Comparison of ENCODE assay signal across 8 cellular contexts in the genomic region with DNA sequence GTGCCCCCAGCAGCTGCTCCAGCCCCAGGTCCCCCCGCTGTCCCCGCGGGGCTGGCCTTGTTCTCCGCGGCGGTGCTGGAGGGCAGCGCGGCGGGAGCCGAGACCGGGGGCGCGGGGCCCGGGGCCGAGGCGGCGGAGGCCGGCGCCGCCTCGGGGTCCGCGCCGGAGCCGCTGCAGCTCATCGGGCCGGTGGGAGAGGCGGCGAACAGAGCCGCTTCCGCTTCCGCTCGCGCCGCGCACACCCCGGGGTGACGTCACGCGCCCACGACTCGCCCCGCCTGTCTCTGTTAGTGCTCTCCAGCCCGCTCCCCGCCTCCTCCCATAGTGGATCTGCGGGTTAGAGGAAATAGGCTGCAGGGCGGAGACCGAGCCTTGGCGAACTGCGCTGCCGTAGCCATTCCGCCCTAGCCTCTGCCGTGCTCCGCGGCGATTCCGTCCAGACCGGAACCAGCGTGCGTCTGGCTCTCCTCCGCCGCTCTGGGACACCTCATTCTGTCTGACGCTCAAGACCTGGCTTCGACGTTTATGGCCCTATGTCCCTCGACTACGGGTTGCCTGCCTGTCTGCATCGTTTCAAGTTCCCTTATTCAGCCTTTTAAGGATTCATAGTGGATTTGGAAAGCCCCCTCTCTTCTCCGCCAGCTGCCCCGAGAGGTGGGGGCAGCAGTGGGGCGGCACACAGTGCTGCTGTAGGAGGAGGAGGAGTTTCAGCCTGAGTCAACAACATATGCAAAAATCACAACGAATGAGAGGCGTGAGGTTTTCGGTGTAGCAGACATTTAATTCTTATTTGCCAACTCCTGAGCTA. TPM values are rescaled to one million over a fixed set of nuclear protein-coding genes. Genes with fewer than 3 reads are reported as not detected.
DNase-seq lines count a peak whose midpoint lies in the region; ATAC-seq and TF ChIP-seq lines count a peak whose summit lies in the region.

Gene TAF10 (minus strand): TSS at position 209 of the 808 bp plus-strand sequence. CDS start 27 bp downstream, at position 182.

- peak within 1 kb of the TSS; percentile 74 to 91 for H3K4me3 ChIP-seq in prostate gland

- H3K27me3 Mint-ChIP-seq in T-helper 17 cell = no peaks in the 10 kb centered on the region

- H3K36me3 Mint-ChIP-seq in T-helper 17 cell (ENCODE audit: low read depth) = peaks cover 11% of the 10 kb centered on the region

- TF ChIP-seq POLR2A in prostate gland (IDR thresholded peaks at IDR 0.05) = peak; percentile 96

- peak within 1 kb of the TSS; percentile 98 for H3K27ac ChIP-seq in prostate gland

- intact Hi-C loops in left cardiac atrium (cut with DNase I) (no loop called here), prostate gland (cut with DNase I) (loop anchor here (5.0 kb wide), 1 partner anchor 70 kb away; the partner anchor contains the start of gene MRPL17)

- TF ChIP-seq CTCF in prostate gland (IDR thresholded peaks at IDR 0.05) = no peak

- H3K36me3 ChIP-seq in prostate gland = peaks cover 5 to 32% of the 10 kb centered on the region in 2 donors

- no peak within 1 kb of the TSS for H3K4me3 Mint-ChIP-seq in T-helper 17 cell

- H3K4me1 Mint-ChIP-seq in T-helper 17 cell = peaks cover 42% of the 10 kb centered on the region

- H3K4me1 ChIP-seq in prostate gland (replicated peaks) = peaks cover 15% of the 10 kb centered on the region

- ATAC-seq in GM18499 (IDR thresholded peaks at IDR 0.05; ENCODE audit: insufficient read depth, unreplicated experiment) (peak; percentile 59), HG02938 (IDR thresholded peaks at IDR 0.05; ENCODE audit: unreplicated experiment) (peak; percentile 80), T-helper 17 cell (peak; percentile 90), left cardiac atrium (peak; percentile 94 to 96)

- H3K27me3 ChIP-seq in prostate gland (replicated peaks; ENCODE audit: insufficient read depth) = no peaks in the 10 kb centered on the region

- peak; percentile 76 to 95 for DNase-seq in NCI-H187 (lab: John Stamatoyannopoulos, UW)
- peak; percentile 93 to 94 (median 93) for DNase-seq in T-helper 17 cell
- peak; percentile 56 to 97 (median 90) for DNase-seq in amygdala (lab: John Stamatoyannopoulos, UW)
- peak; percentile 99 for DNase-seq in left cardiac atrium
- DNase-seq in prostate gland (ENCODE audit: low spot score) = peak; percentile 97
- DNase-seq in ureter (ENCODE audit: low spot score) = peak; percentile 98

- H3K9me3 ChIP-seq in T-helper 17 cell (ENCODE audit: control insufficient read depth, low read length, poor library complexity, severe bottlenecking) (no peaks in the 10 kb centered on the region), prostate gland (no peaks in the 10 kb centered on the region)

- H3K27ac Mint-ChIP-seq in T-helper 17 cell = no peak within 1 kb of the TSS

- WGBS in prostate gland = 1% methylated on average over 73 of the region's 74 CpGs

RNA-seq across cellular contexts. Expression of gene TAF10, which starts in this region (rescaled TPM):
- total RNA-seq in T-helper 17 cell (100 to 1,000 TPM; 124 to 132 TPM), left cardiac atrium (100 to 1,000 TPM; 102 to 105 TPM), prostate gland (100 to 1,000 TPM; 130 to 193 TPM), ureter (176 TPM)

Comparison
In these comparisons a context has a peak if more than half of its experiments do, and no peak if none do; other contexts are left out.
1. Peak in every context shown above with its lines: DNase-seq, ATAC-seq, H3K4me3 ChIP-seq and H3K27ac ChIP-seq.